Comparison of ENCODE assay signal across 10 cellular contexts in genomic region chr1:156493749-156494148, GRCh38. TPM values are rescaled to one million over a fixed set of nuclear protein-coding genes. Genes with fewer than 3 reads are reported as not detected.
DNase-seq lines count a peak whose midpoint lies in the region; ATAC-seq and TF ChIP-seq lines count a peak whose summit lies in the region.
"Had no signal": no experiment of that assay in that cellular context is flagged by ENCODE, and none has a peak within 500 bp of the region (broad histone marks: within the 10 kb centered on the region; RNA-seq: fewer than 3 reads in every experiment).

No MANE protein-coding gene starts in this region.

- H3K36me3 ChIP-seq in CD8-positive, alpha-beta T cell (ENCODE audit: insufficient read depth, low read length), result no peaks in the 10 kb centered on the region
- H3K36me3 ChIP-seq in Loucy (ENCODE audit: insufficient read depth, low read length), result no peaks in the 10 kb centered on the region; the same call in 1 of the 2 replicates
- peaks cover 4% of the 10 kb centered on the region for H3K36me3 ChIP-seq in effector memory CD4-positive, alpha-beta T cell (ENCODE audit: control insufficient read depth, insufficient read depth, low read length)
- H3K36me3 ChIP-seq in psoas muscle (ENCODE audit: insufficient read depth in 1 of 2, low read depth in 1 of 2), result peaks cover 0 to 13% of the 10 kb centered on the region in 2 donors

- intact Hi-C loops in CD8-positive, alpha-beta T cell (cut with DNase I, micrococcal nuclease), result loop anchor here in 1 of 2 experiments (5.0 kb wide), 1 partner anchor 34 kb away; no protein-coding TSS in a partner anchor
- intact Hi-C loops in psoas muscle (cut with DNase I), result no loop called here

- no peak overlapping the region for H2AFZ ChIP-seq in Loucy (ENCODE audit: low read length)

- POLR2A ChIA-PET in CD8-positive, alpha-beta T cell (lab: Charles Lee), result no interaction called here

- no peak overlapping the region for H3K4me3 ChIP-seq in CD8-positive, alpha-beta T cell (ENCODE audit: low read depth, low read length)
- no peak overlapping the region for H3K4me3 ChIP-seq in Loucy (ENCODE audit: low read length, poor library complexity, severe bottlenecking)
- H3K4me3 ChIP-seq in effector memory CD4-positive, alpha-beta T cell (ENCODE audit: insufficient read depth, low read depth, low read length, poor library complexity, severe bottlenecking), result no peak overlapping the region
- peak overlapping the region; percentile 98 for H3K4me3 ChIP-seq in psoas muscle

- DNase-seq in CD8-positive, alpha-beta T cell, result no peak
- DNase-seq in effector memory CD4-positive, alpha-beta T cell, result no peak
- DNase-seq in psoas muscle, result peak in 1 of 2 donors; percentile 46
- DNase-seq in pons (ENCODE audit: low spot score), result no peak
- DNase-seq in GDM1 (lab: John Stamatoyannopoulos, UW), result no peak
- no peak for DNase-seq in NCI-H510A treated with DMSO at 0.1 percent for 48 hours (lab: John Stamatoyannopoulos, UW)
- DNase-seq: activated CD4-positive, alpha-beta T cell treated with anti-CD3 and anti-CD28 coated beads, Interleukin-2, amount 10 ng/mL, durations not matched to agents 24 days and 14 days; SHP77 had no signal

- H3K4me1 Mint-ChIP-seq in CD8-positive, alpha-beta T cell (ENCODE audit: low read depth), result peaks cover 99% of the 10 kb centered on the region

- no peaks in the 10 kb centered on the region for H3F3A ChIP-seq in Loucy (ENCODE audit: low read depth)

- no peaks in the 10 kb centered on the region for H3K27me3 ChIP-seq in CD8-positive, alpha-beta T cell (ENCODE audit: insufficient read depth, low read length)
- H3K27me3 ChIP-seq in Loucy (ENCODE audit: insufficient read depth, low read length, poor library complexity, severe bottlenecking), result no peaks in the 10 kb centered on the region
- H3K27me3 ChIP-seq in effector memory CD4-positive, alpha-beta T cell (replicated peaks; ENCODE audit: control insufficient read depth, insufficient read depth, low read length, poor library complexity, severe bottlenecking), result no peaks in the 10 kb centered on the region
- H3K27me3 ChIP-seq in psoas muscle (ENCODE audit: insufficient read depth in 3 of 3, low read length in 2 of 3), result no peaks in the 10 kb centered on the region

- no peaks in the 10 kb centered on the region for H3K9me2 ChIP-seq in Loucy (replicated peaks; ENCODE audit: low read depth, low read length)

- no peaks in the 10 kb centered on the region for H3K9me3 ChIP-seq in CD8-positive, alpha-beta T cell (ENCODE audit: low read length)
- H3K9me3 ChIP-seq in Loucy (ENCODE audit: insufficient read depth, low read depth, low read length) (no peaks in the 10 kb centered on the region), psoas muscle (no peaks in the 10 kb centered on the region)
- H3K9me3 ChIP-seq in effector memory CD4-positive, alpha-beta T cell (ENCODE audit: control insufficient read depth, low read length), result no peaks in the 10 kb centered on the region

- peaks cover 99% of the 10 kb centered on the region for H4K20me1 ChIP-seq in Loucy (ENCODE audit: insufficient read depth, low read length, poor library complexity, severe bottlenecking)

- TF ChIP-seq CTCF in CD8-positive, alpha-beta T cell (IDR thresholded peaks at IDR 0.05), result no peak
- no peak for TF ChIP-seq CTCF in Loucy (conservative IDR thresholded peaks at IDR 0.05; ENCODE audit: low read length)
- TF ChIP-seq CTCF in psoas muscle (IDR thresholded peaks at IDR 0.05), result no peak

- H3K4me3 Mint-ChIP-seq in CD8-positive, alpha-beta T cell, result peak overlapping the region; percentile 51
- H3K4me3 Mint-ChIP-seq: activated CD4-positive, alpha-beta T cell treated with anti-CD3 and anti-CD28 coated beads, Interleukin-2, amount 10 ng/mL, durations not matched to agents 24 days and 14 days had no signal

- peaks cover 100% of the 10 kb centered on the region for H3K79me2 ChIP-seq in Loucy (ENCODE audit: insufficient read depth, low read length)

- CTCF ChIA-PET in CD8-positive, alpha-beta T cell (lab: Charles Lee), result interaction anchor here (6.8 kb wide), 1 partner anchor 12 kb away, joined by 66 read pairs; no protein-coding TSS in a partner anchor

- peak overlapping the region; percentile 78 for H3K27ac Mint-ChIP-seq in CD8-positive, alpha-beta T cell
- H3K27ac Mint-ChIP-seq: activated CD4-positive, alpha-beta T cell treated with anti-CD3 and anti-CD28 coated beads, Interleukin-2, amount 10 ng/mL, durations not matched to agents 24 days and 14 days had no signal

- peaks cover 100% of the 10 kb centered on the region for H3K4me1 ChIP-seq in CD8-positive, alpha-beta T cell (ENCODE audit: insufficient read depth, low read length)
- H3K4me1 ChIP-seq in Loucy (ENCODE audit: insufficient read depth, low read length, poor library complexity, severe bottlenecking) (peaks cover 82% of the 10 kb centered on the region), psoas muscle (peaks cover 90% of the 10 kb centered on the region)
- H3K4me1 ChIP-seq in effector memory CD4-positive, alpha-beta T cell (ENCODE audit: control insufficient read depth, insufficient read depth, low read length, poor library complexity, severe bottlenecking), result peaks cover 98% of the 10 kb centered on the region

- H3K9me3 Mint-ChIP-seq in CD8-positive, alpha-beta T cell, result no peaks in the 10 kb centered on the region
- H3K9me3 Mint-ChIP-seq: activated CD4-positive, alpha-beta T cell treated with anti-CD3 and anti-CD28 coated beads, Interleukin-2, amount 10 ng/mL, durations not matched to agents 24 days and 14 days had no signal

- ATAC-seq in CD8-positive, alpha-beta T cell, result no peak
- ATAC-seq in psoas muscle (no peak), GM21447 (IDR thresholded peaks at IDR 0.05; ENCODE audit: unreplicated experiment) (no peak)

- no peak overlapping the region for H3K27ac ChIP-seq in CD8-positive, alpha-beta T cell (ENCODE audit: low read depth, low read length)
- peak overlapping the region; percentile 32 for H3K27ac ChIP-seq in effector memory CD4-positive, alpha-beta T cell (ENCODE audit: insufficient read depth, low read length, poor library complexity, severe bottlenecking)
- H3K27ac ChIP-seq in psoas muscle, result peak overlapping the region; percentile 99

- H3K36me3 Mint-ChIP-seq in CD8-positive, alpha-beta T cell, result peaks cover 36% of the 10 kb centered on the region

- H3K4me2 ChIP-seq in Loucy (ENCODE audit: low read depth, low read length, poor library complexity, severe bottlenecking), result peak overlapping the region; percentile 45

- H3K9ac ChIP-seq in Loucy (ENCODE audit: low read depth, low read length, poor library complexity, severe bottlenecking), result peak overlapping the region; percentile 24

- no peaks in the 10 kb centered on the region for H3K27me3 Mint-ChIP-seq in CD8-positive, alpha-beta T cell (ENCODE audit: low read depth)
- H3K27me3 Mint-ChIP-seq: activated CD4-positive, alpha-beta T cell treated with anti-CD3 and anti-CD28 coated beads, Interleukin-2, amount 10 ng/mL, durations not matched to agents 24 days and 14 days had no signal

RNA-seq across cellular contexts. Expression of gene MEF2D, which starts 6.8 kb away (rescaled TPM):
- 100 to 1,000 TPM; 227 to 230 TPM for total RNA-seq in CD8-positive, alpha-beta T cell
- 100 to 1,000 TPM; 126 to 258 (median 188) TPM for total RNA-seq in psoas muscle
- 10 to 100 TPM; 43.1 to 65.3 (median 58.4) TPM for polyA plus RNA-seq in psoas muscle
